ENCODE assay signal across 10 cellular contexts in genomic region chr20:50982372-50982771, GRCh38. TPM values are rescaled to one million over a fixed set of nuclear protein-coding genes. Genes with fewer than 3 reads are reported as not detected.
DNase-seq lines count a peak whose midpoint lies in the region; ATAC-seq and TF ChIP-seq lines count a peak whose summit lies in the region.
"Had no signal": no experiment of that assay in that cellular context is flagged by ENCODE, and none has a peak within 500 bp of the region (broad histone marks: within the 10 kb centered on the region; RNA-seq: fewer than 3 reads in every experiment).

No MANE protein-coding gene starts in this region.

- H3K27me3 ChIP-seq in ACC112 (ENCODE audit: insufficient read depth, low read length) (no peaks in the 10 kb centered on the region), SJCRH30 (no peaks in the 10 kb centered on the region)

- no peaks in the 10 kb centered on the region for H3K79me2 ChIP-seq in ACC112 (ENCODE audit: control insufficient read depth, insufficient read depth, low read length, unreplicated experiment)

- H2AFZ ChIP-seq in ACC112 (ENCODE audit: low read length, unreplicated experiment) = no peak overlapping the region

- H3K27ac ChIP-seq in ACC112 (ENCODE audit: low read depth, low read length) (peak overlapping the region; percentile 43; the same call in 1 of the 2 replicates), SJCRH30 (no peak overlapping the region)

- H3K36me3 ChIP-seq in ACC112 (ENCODE audit: insufficient read depth, low read length) (no peaks in the 10 kb centered on the region), SJCRH30 (no peaks in the 10 kb centered on the region)

- no peak for ATAC-seq in HG03565 (IDR thresholded peaks at IDR 0.05; ENCODE audit: unreplicated experiment)

- H3K4me1 ChIP-seq in ACC112 (ENCODE audit: control insufficient read depth, insufficient read depth, low read length, unreplicated experiment) (peaks cover 30% of the 10 kb centered on the region), SJCRH30 (peaks cover 39% of the 10 kb centered on the region)

- TF ChIP-seq CTCF in foreskin fibroblast (IDR thresholded peaks at IDR 0.05; ENCODE audit: low read depth, low read length) = no peak

- H3K4me3 ChIP-seq in ACC112 (ENCODE audit: low read depth, low read length) (no peak overlapping the region), SJCRH30 (no peak overlapping the region), foreskin fibroblast (ENCODE audit: low read depth in 1 of 2, low read length in 2 of 2) (no peak overlapping the region)

- H3K9me3 ChIP-seq in SJCRH30 (replicated peaks) = no peaks in the 10 kb centered on the region

- DNase-seq in HCEC 1CT (peak; percentile 15), SJCRH30 (peak; percentile 54 to 59), foreskin fibroblast (peak; percentile 38 to 80), ecto neural progenitor cell (ENCODE audit: low spot score) (no peak), pons (ENCODE audit: low spot score) (no peak), activated T-cell treated with anti-CD3 and anti-CD28 coated beads for 4 hours (no peak)
- DNase-seq: activated naive CD8-positive, alpha-beta T cell treated with anti-CD3 and anti-CD28 coated beads, Interleukin-2, amount 10 ng/mL, durations not matched to agents 7 days and 5 days; immature natural killer cell had no signal

RNA-seq across cellular contexts. Expression of gene MOCS3, which starts 23.8 kb away (rescaled TPM):
- total RNA-seq in SJCRH30 (2014; rRNA removed; shearing (Covaris generic)) = 14.8 and 15.1 TPM in 2 replicates

RNA-seq across cellular contexts. Expression of gene DPM1, which starts 24.0 kb away (rescaled TPM):
- total RNA-seq in SJCRH30 (2014; rRNA removed; shearing (Covaris generic)) = 153 and 164 TPM in 2 replicates

RNA-seq across cellular contexts. Expression of gene KCNG1, which starts 40.5 kb away (rescaled TPM):
- 7.4 and 9.3 TPM in 2 replicates for total RNA-seq in SJCRH30 (2014; rRNA removed; shearing (Covaris generic))
- total RNA-seq: activated naive CD8-positive, alpha-beta T cell treated with anti-CD3 and anti-CD28 coated beads, Interleukin-2, amount 10 ng/mL, durations not matched to agents 7 days and 5 days had no signal

RNA-seq across cellular contexts. Expression of gene ADNP, which starts 51.1 kb away (rescaled TPM):
- 43.5 and 47.5 TPM in 2 replicates for total RNA-seq in SJCRH30 (2014; rRNA removed; shearing (Covaris generic))

Comparison
In these comparisons a context has a peak if more than half of its experiments do, and no peak if none do; other contexts are left out.
1. DNase-seq: peak in HCEC 1CT (single experiment), SJCRH30 (2 of 2) and foreskin fibroblast (2 of 2); none in ecto neural progenitor cell (single experiment), pons (single experiment) and activated T-cell treated with anti-CD3 and anti-CD28 coated beads for 4 hours (single experiment).